ENCODE assay signal across 16 cellular contexts in genomic region chr6:64932486-64932885, GRCh38.
"Had no signal": no experiment of that assay in that cellular context is flagged by ENCODE, and none has a peak within 500 bp of the region (broad histone marks: within the 10 kb centered on the region; RNA-seq: fewer than 3 reads in every experiment).

No MANE protein-coding gene starts in this region.

- DNase-seq: activated CD4-positive, alpha-beta T cell treated with anti-CD3 and anti-CD28 coated beads for 48 hours; activated CD8-positive, alpha-beta memory T cell treated with anti-CD3 and anti-CD28 coated beads for 24 hours; activated naive CD4-positive, alpha-beta T cell treated with Interleukin-2 at 50 U/mL for 16 hours; activated naive CD8-positive, alpha-beta T cell treated with anti-CD3 and anti-CD28 coated beads, Interleukin-2, amount 50 U/mL, for 24 hours; dorsolateral prefrontal cortex; gastrocnemius medialis; hippocampal formation; natural killer cell; psoas muscle; stimulated activated CD4-positive, alpha-beta T cell treated with anti-CD3 and anti-CD28 coated beads, Interleukin-2, amount 100 ng/mL, for 24 hours; stimulated activated naive B cell treated with anti-CD40 and anti-IgM and Interleukin-4, amounts not matched to agents 10 μg/mL and 1 μg/mL and 100 μg/mL, for 72 hours; T-helper 9 cell; transverse colon had no signal

- H3K4me1 ChIP-seq: gastrocnemius medialis, psoas muscle, transverse colon had no signal

- H3K36me3 ChIP-seq: gastrocnemius medialis, transverse colon had no signal

- H3K9me3 ChIP-seq: gastrocnemius medialis, psoas muscle, transverse colon had no signal

- H3K27ac ChIP-seq: dorsolateral prefrontal cortex, gastrocnemius medialis, psoas muscle, transverse colon had no signal

- H3K4me3 ChIP-seq: dorsolateral prefrontal cortex, gastrocnemius medialis, lung, psoas muscle, transverse colon had no signal

- ATAC-seq: activated naive CD8-positive, alpha-beta T cell treated with anti-CD3 and anti-CD28 coated beads, Interleukin-2, amount 50 U/mL, for 24 hours; gastrocnemius medialis; natural killer cell; psoas muscle; sciatic nerve; stimulated activated naive B cell treated with anti-CD40 and anti-IgM and Interleukin-4, amounts not matched to agents 10 μg/mL and 1 μg/mL and 100 μg/mL, for 72 hours; WTC11 had no signal

- H3K27me3 ChIP-seq: dorsolateral prefrontal cortex, gastrocnemius medialis, transverse colon had no signal
